Comparison of ENCODE assay signal across 6 cellular contexts in genomic region chr9:42341860-42342259, GRCh38.
DNase-seq lines count a peak whose midpoint lies in the region; ATAC-seq and TF ChIP-seq lines count a peak whose summit lies in the region.
"Not testable (repeated sequence)": the region's sequence is repeated elsewhere in the genome, so short reads cannot be mapped to it uniquely, and the experiment has no call there.

No MANE protein-coding gene starts in this region.

- not testable (repeated sequence) for TF ChIP-seq POLR2A in spleen (IDR thresholded peaks at IDR 0.05)

- H3K4me3 Mint-ChIP-seq in activated naive CD8-positive, alpha-beta T cell treated with anti-CD3 and anti-CD28 coated beads, Interleukin-2, amount 50 U/mL, for 24 hours; natural killer cell treated with Interleukin-12 subunit alpha and Interleukin-12 subunit beta and Interleukin-15 and Interleukin-18, amount 100 ng/mL, for 72 hours; stimulated activated memory B cell treated with anti-CD40 and anti-IgM and Interleukin-4, amounts not matched to agents 10 μg/mL and 1 μg/mL and 100 μg/mL, for 72 hours: not testable (repeated sequence)

- WGBS in spleen, 5 donors: 66 to 86% (median 82%) methylated on average over 4 to 7 of the region's 7 CpGs
- 89 to 92% methylated on average over 6 to 7 of the region's 7 CpGs for WGBS in aorta, 2 donors

- not testable (repeated sequence) for H3K36me3 ChIP-seq in spleen; aorta (ENCODE audit: control insufficient read depth in 1 of 2, insufficient read depth in 2 of 2, low read length in 1 of 2)

- not testable (repeated sequence) for H3K27me3 ChIP-seq in spleen (replicated peaks in 1 of 7); aorta (ENCODE audit: control insufficient read depth in 1 of 2, insufficient read depth in 2 of 2, low read length in 1 of 2)

- peak; percentile 28 for ATAC-seq in activated naive CD8-positive, alpha-beta T cell treated with anti-CD3 and anti-CD28 coated beads, Interleukin-2, amount 50 U/mL, for 24 hours
- ATAC-seq in Right ventricle myocardium superior (ENCODE audit: poor library complexity) (peak; percentile 22), aorta (ENCODE audit: low FRiP score) (peak; percentile 61)
- ATAC-seq in natural killer cell treated with Interleukin-12 subunit alpha and Interleukin-12 subunit beta and Interleukin-15 and Interleukin-18, amount 100 ng/mL, for 72 hours: peak; percentile 43 to 49
- ATAC-seq in stimulated activated memory B cell treated with anti-CD40 and anti-IgM and Interleukin-4, amounts not matched to agents 10 μg/mL and 1 μg/mL and 100 μg/mL, for 72 hours: peak; percentile 45

- H3K27ac ChIP-seq in spleen; aorta (ENCODE audit: low read depth in 1 of 2, low read length in 2 of 2): not testable (repeated sequence)

- H3K9me3 Mint-ChIP-seq in activated naive CD8-positive, alpha-beta T cell treated with anti-CD3 and anti-CD28 coated beads, Interleukin-2, amount 50 U/mL, for 24 hours; natural killer cell treated with Interleukin-12 subunit alpha and Interleukin-12 subunit beta and Interleukin-15 and Interleukin-18, amount 100 ng/mL, for 72 hours; stimulated activated memory B cell treated with anti-CD40 and anti-IgM and Interleukin-4, amounts not matched to agents 10 μg/mL and 1 μg/mL and 100 μg/mL, for 72 hours: not testable (repeated sequence)

- H3K27me3 Mint-ChIP-seq in activated naive CD8-positive, alpha-beta T cell treated with anti-CD3 and anti-CD28 coated beads, Interleukin-2, amount 50 U/mL, for 24 hours; natural killer cell treated with Interleukin-12 subunit alpha and Interleukin-12 subunit beta and Interleukin-15 and Interleukin-18, amount 100 ng/mL, for 72 hours; stimulated activated memory B cell treated with anti-CD40 and anti-IgM and Interleukin-4, amounts not matched to agents 10 μg/mL and 1 μg/mL and 100 μg/mL, for 72 hours: not testable (repeated sequence)

- TF ChIP-seq CTCF in spleen (IDR thresholded peaks at IDR 0.05 in 8 of 11, conservative IDR thresholded peaks at IDR 0.05 in 3 of 11): not testable (repeated sequence)

- not testable (repeated sequence) for DNase-seq in activated naive CD8-positive, alpha-beta T cell treated with anti-CD3 and anti-CD28 coated beads, Interleukin-2, amount 50 U/mL, for 24 hours; Right ventricle myocardium superior; natural killer cell treated with Interleukin-12 subunit alpha and Interleukin-12 subunit beta and Interleukin-15 and Interleukin-18, amount 100 ng/mL, for 72 hours (ENCODE audit: low spot score); aorta
- peak; percentile 54 for DNase-seq in spleen

- intact Hi-C loops in Right ventricle myocardium superior (cut with DNase I); spleen (cut with DNase I; ENCODE audit: low total_unique reads); aorta (cut with DNase I): not testable (repeated sequence)

- not testable (repeated sequence) for H3K4me3 ChIP-seq in spleen; aorta (ENCODE audit: low read length in 2 of 2)

- not testable (repeated sequence) for H3K4me1 ChIP-seq in spleen; aorta (ENCODE audit: control insufficient read depth in 1 of 2, insufficient read depth in 2 of 2, low read length in 2 of 2)

- H3K36me3 Mint-ChIP-seq in activated naive CD8-positive, alpha-beta T cell treated with anti-CD3 and anti-CD28 coated beads, Interleukin-2, amount 50 U/mL, for 24 hours (ENCODE audit: low read depth); natural killer cell treated with Interleukin-12 subunit alpha and Interleukin-12 subunit beta and Interleukin-15 and Interleukin-18, amount 100 ng/mL, for 72 hours; stimulated activated memory B cell treated with anti-CD40 and anti-IgM and Interleukin-4, amounts not matched to agents 10 μg/mL and 1 μg/mL and 100 μg/mL, for 72 hours: not testable (repeated sequence)

- H3K4me1 Mint-ChIP-seq in activated naive CD8-positive, alpha-beta T cell treated with anti-CD3 and anti-CD28 coated beads, Interleukin-2, amount 50 U/mL, for 24 hours; natural killer cell treated with Interleukin-12 subunit alpha and Interleukin-12 subunit beta and Interleukin-15 and Interleukin-18, amount 100 ng/mL, for 72 hours (ENCODE audit: low read depth in 2 of 2); stimulated activated memory B cell treated with anti-CD40 and anti-IgM and Interleukin-4, amounts not matched to agents 10 μg/mL and 1 μg/mL and 100 μg/mL, for 72 hours: not testable (repeated sequence)

- not testable (repeated sequence) for H3K27ac Mint-ChIP-seq in activated naive CD8-positive, alpha-beta T cell treated with anti-CD3 and anti-CD28 coated beads, Interleukin-2, amount 50 U/mL, for 24 hours; natural killer cell treated with Interleukin-12 subunit alpha and Interleukin-12 subunit beta and Interleukin-15 and Interleukin-18, amount 100 ng/mL, for 72 hours; stimulated activated memory B cell treated with anti-CD40 and anti-IgM and Interleukin-4, amounts not matched to agents 10 μg/mL and 1 μg/mL and 100 μg/mL, for 72 hours

- not testable (repeated sequence) for H3K9me3 ChIP-seq in spleen; aorta (ENCODE audit: control insufficient read depth, low read length)
